Comparison of ENCODE assay signal across 32 cellular contexts in genomic region chr16:57739756-57740422, GRCh38. TPM values are rescaled to one million over a fixed set of nuclear protein-coding genes. Genes with fewer than 3 reads are reported as not detected.
"Had no signal": no experiment of that assay in that cellular context is flagged by ENCODE, and none has a peak within 500 bp of the region (broad histone marks: within the 10 kb centered on the region; RNA-seq: fewer than 3 reads in every experiment).

No MANE protein-coding gene starts in this region.

- H3K36me3 ChIP-seq: adrenal gland had no signal

- H3K9me3 ChIP-seq: adrenal gland, ascending aorta, lower lobe of right lung, mucosa of descending colon, thyroid gland, upper lobe of left lung had no signal

- H3K4me3 ChIP-seq: adrenal gland, ascending aorta, coronary artery, lower lobe of right lung, mucosa of descending colon, thyroid gland, upper lobe of left lung had no signal

- DNase-seq: activated CD4-positive, alpha-beta T cell treated with anti-CD3 and anti-CD28 coated beads for 4 hours; activated CD4-positive, alpha-beta T cell treated with anti-CD3 and anti-CD28 coated beads, Interleukin-2, amount 50 U/mL, for 4 hours; activated CD4-positive, CD25-positive, alpha-beta regulatory T cell; activated effector memory CD4-positive, alpha-beta T cell treated with Interleukin-2 at 50 U/mL for 16 hours; activated naive CD4-positive, alpha-beta T cell treated with Interleukin-2 at 50 U/mL for 16 hours; activated T-cell treated with anti-CD3 and anti-CD28 coated beads for 4 hours; adrenal gland; dorsolateral prefrontal cortex; effector memory CD4-positive, alpha-beta T cell; erythroblast; head of caudate nucleus; hippocampal formation; immature natural killer cell; kidney glomerular epithelial cell; mesendoderm; stimulated activated CD4-positive, alpha-beta T cell treated with anti-CD3 and anti-CD28 coated beads, Interleukin-4, amount 100 ng/mL, for 24 hours; T-helper 2 cell; thyroid gland had no signal

- H3K27me3 ChIP-seq: adrenal gland, ascending aorta, dorsolateral prefrontal cortex, thyroid gland, upper lobe of left lung had no signal

- H3K27ac ChIP-seq: adrenal gland, ascending aorta, coronary artery, lower lobe of right lung, thyroid gland, upper lobe of left lung had no signal

- ATAC-seq: left lobe of liver; lower lobe of right lung; mucosa of descending colon; natural killer cell treated with Interleukin-12 subunit alpha and Interleukin-12 subunit beta and Interleukin-15 and Interleukin-18, amount 100 ng/mL, for 72 hours; right cardiac atrium; stimulated activated effector memory CD8-positive, alpha-beta T cell treated with anti-CD3 and anti-CD28 coated beads, Interleukin-12 subunit alpha, Interleukin-12 subunit beta, amount 100 ng/mL, for 72 hours had no signal

RNA-seq across cellular contexts. Expression of gene DRC7, which starts 45.3 kb away (rescaled TPM):
- total RNA-seq: adrenal gland; ascending aorta; cardiac septum; fibroblast of lung; fibroblast of villous mesenchyme; mucosa of descending colon; myocyte; natural killer cell treated with Interleukin-12 subunit alpha and Interleukin-12 subunit beta and Interleukin-15 and Interleukin-18, amount 100 ng/mL, for 72 hours; right cardiac atrium; skeletal muscle tissue had no signal
- polyA plus RNA-seq: fibroblast of lung, immature natural killer cell, right cardiac atrium had no signal
